ENCODE assay signal across 12 cellular contexts in the genomic region with DNA sequence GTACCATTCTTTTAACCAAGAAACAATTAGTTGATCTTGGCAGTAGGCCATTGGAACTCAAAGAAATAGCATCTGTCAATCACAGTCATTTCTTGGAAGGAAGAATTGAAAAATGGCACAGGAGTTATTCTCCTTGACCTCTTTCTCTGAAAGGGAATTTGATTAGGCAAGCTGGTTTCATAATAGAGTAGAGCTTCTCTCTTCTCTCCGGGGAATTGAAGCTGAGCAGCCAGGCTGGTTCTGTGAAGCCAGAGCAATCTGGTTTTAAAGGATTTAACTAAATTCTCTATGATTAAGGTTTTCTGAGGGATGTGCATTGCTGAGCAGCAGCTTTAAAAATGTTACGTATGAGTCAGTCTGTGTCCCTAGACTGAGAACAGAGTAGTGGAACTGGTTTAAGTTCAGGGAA.
DNase-seq lines count a peak whose midpoint lies in the region; ATAC-seq and TF ChIP-seq lines count a peak whose summit lies in the region.
"Had no signal": no experiment of that assay in that cellular context is flagged by ENCODE, and none has a peak within 500 bp of the region (broad histone marks: within the 10 kb centered on the region; RNA-seq: fewer than 3 reads in every experiment).

No MANE protein-coding gene starts in this region.

- TF ChIP-seq CTCF in KMS-11 (conservative IDR thresholded peaks at IDR 0.05; ENCODE audit: low read depth, low read length) (no peak), mammary epithelial cell (conservative IDR thresholded peaks at IDR 0.05 in 1 of 2, IDR thresholded peaks at IDR 0.05 in 1 of 2; ENCODE audit: extremely low read depth in 1 of 2, insufficient read depth in 1 of 2, low read depth in 1 of 2, low read length in 2 of 2) (no peak), right lobe of liver (IDR thresholded peaks at IDR 0.05) (no peak)

- H3K27ac Mint-ChIP-seq in activated T-helper 2 cell treated with anti-CD3 and anti-CD28 coated beads, Interferon-gamma antibody, Interleukin-2, Interleukin-4, amounts not matched to agents 10 μg/mL and 5 μg/mL and 100 μg/mL, durations not matched to agents 14 hours and 24 hours and 36 hours: no peak overlapping the region
- no peak overlapping the region for H3K27ac Mint-ChIP-seq in activated CD8-positive, alpha-beta T cell treated with anti-CD3 and anti-CD28 coated beads, Interleukin-2, amount 10 ng/mL, durations not matched to agents 7 days and 5 days
- H3K27ac Mint-ChIP-seq: stimulated activated naive CD8-positive, alpha-beta T cell treated with anti-CD3 and anti-CD28 coated beads, Interleukin-15, amount 100 ng/mL, for 72 hours had no signal

- H3K4me1 Mint-ChIP-seq in activated T-helper 2 cell treated with anti-CD3 and anti-CD28 coated beads, Interferon-gamma antibody, Interleukin-2, Interleukin-4, amounts not matched to agents 10 μg/mL and 5 μg/mL and 100 μg/mL, durations not matched to agents 14 hours and 24 hours and 36 hours (ENCODE audit: low read depth): no peaks in the 10 kb centered on the region
- H3K4me1 Mint-ChIP-seq in activated CD8-positive, alpha-beta T cell treated with anti-CD3 and anti-CD28 coated beads, Interleukin-2, amount 10 ng/mL, durations not matched to agents 7 days and 5 days (ENCODE audit: low read depth): no peaks in the 10 kb centered on the region
- H3K4me1 Mint-ChIP-seq: stimulated activated naive CD8-positive, alpha-beta T cell treated with anti-CD3 and anti-CD28 coated beads, Interleukin-15, amount 100 ng/mL, for 72 hours had no signal

- in situ Hi-C loops in mammary epithelial cell (cut with MboI; ENCODE audit: low sequenced_read_pairs in 2 of 2): loop anchor here in 1 of 2 donors (10.0 kb wide), 1 partner anchor 70 kb away; a partner anchor contains a TSS

- H3K79me2 ChIP-seq in KMS-11 (ENCODE audit: insufficient read depth, low read depth) (no peaks in the 10 kb centered on the region), mammary epithelial cell (ENCODE audit: insufficient read depth, low read length) (no peaks in the 10 kb centered on the region)

- H3K4me2 ChIP-seq in KMS-11: peak overlapping the region; percentile 1; the same call in 1 of the 2 replicates
- H3K4me2 ChIP-seq in mammary epithelial cell (ENCODE audit: insufficient read depth, low read depth, low read length): peak overlapping the region; percentile 13

- no peak overlapping the region for H3K4me3 ChIP-seq in KMS-11 (IDR thresholded peaks at IDR 0.05; ENCODE audit: insufficient read depth, low read depth, low read length)
- no peak overlapping the region for H3K4me3 ChIP-seq in mammary epithelial cell (replicated peaks in 1 of 3; ENCODE audit: insufficient read depth in 1 of 3, low read depth in 2 of 3, low read length in 3 of 3)
- no peak overlapping the region for H3K4me3 ChIP-seq in right lobe of liver
- H3K4me3 ChIP-seq: skin epidermis had no signal

- CTCF ChIA-PET in mammary epithelial cell (lab: Charles Lee; ENCODE audit: low non-redundant PET): interaction anchor here (0.7 kb wide), 1 partner anchor 9 kb away, joined by 3 read pairs; no protein-coding TSS in a partner anchor
- CTCF ChIA-PET in activated CD8-positive, alpha-beta T cell treated with anti-CD3 and anti-CD28 coated beads, Interleukin-2, amount 10 ng/mL, durations not matched to agents 7 days and 5 days (lab: Charles Lee): interaction anchor here (4.2 to 5.0 kb wide), 3 partner anchors 22 to 77 kb away, joined by 29 to 76 read pairs (median 31); no protein-coding TSS in a partner anchor

- H4K20me1 ChIP-seq in KMS-11 (ENCODE audit: insufficient read depth) (no peaks in the 10 kb centered on the region; the same call in 1 of the 2 replicates), mammary epithelial cell (ENCODE audit: insufficient read depth, low read length) (no peaks in the 10 kb centered on the region)

- no peaks in the 10 kb centered on the region for H3K9me3 Mint-ChIP-seq in activated T-helper 2 cell treated with anti-CD3 and anti-CD28 coated beads, Interferon-gamma antibody, Interleukin-2, Interleukin-4, amounts not matched to agents 10 μg/mL and 5 μg/mL and 100 μg/mL, durations not matched to agents 14 hours and 24 hours and 36 hours
- no peaks in the 10 kb centered on the region for H3K9me3 Mint-ChIP-seq in activated CD8-positive, alpha-beta T cell treated with anti-CD3 and anti-CD28 coated beads, Interleukin-2, amount 10 ng/mL, durations not matched to agents 7 days and 5 days (ENCODE audit: insufficient read depth)
- H3K9me3 Mint-ChIP-seq: stimulated activated naive CD8-positive, alpha-beta T cell treated with anti-CD3 and anti-CD28 coated beads, Interleukin-15, amount 100 ng/mL, for 72 hours had no signal

- DNase-seq in AG08396 (ENCODE audit: low spot score) (peak; percentile 21), mammary epithelial cell (peak; percentile 65), right lobe of liver (no peak)
- DNase-seq in activated T-helper 2 cell treated with anti-CD3 and anti-CD28 coated beads, Interferon-gamma antibody, Interleukin-2, Interleukin-4, amounts not matched to agents 10 μg/mL and 5 μg/mL and 100 μg/mL, durations not matched to agents 14 hours and 24 hours and 36 hours (ENCODE audit: low spot score): no peak
- no peak for DNase-seq in activated T-cell treated with anti-CD3 and anti-CD28 coated beads, Interleukin-2, amount 50 U/mL, for 48 hours
- no peak for DNase-seq in activated CD8-positive, alpha-beta T cell treated with anti-CD3 and anti-CD28 coated beads, Interleukin-2, amount 10 ng/mL, durations not matched to agents 7 days and 5 days
- DNase-seq: stimulated activated naive CD8-positive, alpha-beta T cell treated with anti-CD3 and anti-CD28 coated beads, Interleukin-15, amount 100 ng/mL, for 72 hours had no signal

- H3K36me3 ChIP-seq in KMS-11 (ENCODE audit: insufficient read depth) (no peaks in the 10 kb centered on the region), mammary epithelial cell (ENCODE audit: insufficient read depth, low read length) (no peaks in the 10 kb centered on the region), right lobe of liver (no peaks in the 10 kb centered on the region)

- H3K27ac ChIP-seq in KMS-11 (no peak overlapping the region), mammary epithelial cell (ENCODE audit: insufficient read depth, low read depth, low read length) (no peak overlapping the region), right lobe of liver (no peak overlapping the region)

- POLR2A ChIA-PET in activated CD8-positive, alpha-beta T cell treated with anti-CD3 and anti-CD28 coated beads, Interleukin-2, amount 10 ng/mL, durations not matched to agents 7 days and 5 days (lab: Charles Lee): interaction anchor here (1.3 kb wide), 1 partner anchor 76 kb away, joined by 3 read pairs; no protein-coding TSS in a partner anchor

- H3K4me3 Mint-ChIP-seq in activated T-helper 2 cell treated with anti-CD3 and anti-CD28 coated beads, Interferon-gamma antibody, Interleukin-2, Interleukin-4, amounts not matched to agents 10 μg/mL and 5 μg/mL and 100 μg/mL, durations not matched to agents 14 hours and 24 hours and 36 hours (ENCODE audit: low read depth): no peak overlapping the region
- no peak overlapping the region for H3K4me3 Mint-ChIP-seq in activated CD8-positive, alpha-beta T cell treated with anti-CD3 and anti-CD28 coated beads, Interleukin-2, amount 10 ng/mL, durations not matched to agents 7 days and 5 days
- H3K4me3 Mint-ChIP-seq: stimulated activated naive CD8-positive, alpha-beta T cell treated with anti-CD3 and anti-CD28 coated beads, Interleukin-15, amount 100 ng/mL, for 72 hours had no signal

- no peak for TF ChIP-seq POLR2A in right lobe of liver (IDR thresholded peaks at IDR 0.05)

- dilution Hi-C loops in mammary epithelial cell (cut with HindIII; ENCODE audit: low sequenced_read_pairs): loop anchor here (5.0 kb wide), 1 partner anchor 83 kb away; no protein-coding TSS in a partner anchor

- no peaks in the 10 kb centered on the region for H3K27me3 Mint-ChIP-seq in activated T-helper 2 cell treated with anti-CD3 and anti-CD28 coated beads, Interferon-gamma antibody, Interleukin-2, Interleukin-4, amounts not matched to agents 10 μg/mL and 5 μg/mL and 100 μg/mL, durations not matched to agents 14 hours and 24 hours and 36 hours (ENCODE audit: low read depth)
- no peaks in the 10 kb centered on the region for H3K27me3 Mint-ChIP-seq in activated CD8-positive, alpha-beta T cell treated with anti-CD3 and anti-CD28 coated beads, Interleukin-2, amount 10 ng/mL, durations not matched to agents 7 days and 5 days (ENCODE audit: low read depth)
- H3K27me3 Mint-ChIP-seq: stimulated activated naive CD8-positive, alpha-beta T cell treated with anti-CD3 and anti-CD28 coated beads, Interleukin-15, amount 100 ng/mL, for 72 hours had no signal

- H3K27me3 ChIP-seq in KMS-11 (ENCODE audit: insufficient read depth, low read depth) (no peaks in the 10 kb centered on the region), mammary epithelial cell (ENCODE audit: insufficient read depth, low read length) (no peaks in the 10 kb centered on the region), right lobe of liver (no peaks in the 10 kb centered on the region)

- intact Hi-C loops in mammary epithelial cell (cut with micrococcal nuclease): loop anchor here (5.0 kb wide), 1 partner anchor 177 kb away; no protein-coding TSS in a partner anchor
- intact Hi-C loops in right lobe of liver (cut with DNase I): loop anchor here (5.0 to 10.0 kb wide), 2 partner anchors 78 to 80 kb away; no protein-coding TSS in a partner anchor
- intact Hi-C loops in activated T-helper 2 cell treated with anti-CD3 and anti-CD28 coated beads, Interferon-gamma antibody, Interleukin-2, Interleukin-4, amounts not matched to agents 10 μg/mL and 5 μg/mL and 100 μg/mL, durations not matched to agents 14 hours and 24 hours and 36 hours (cut with micrococcal nuclease): no loop called here

- H3K9me3 ChIP-seq in mammary epithelial cell (replicated peaks; ENCODE audit: insufficient read depth, low read length) (no peaks in the 10 kb centered on the region), right lobe of liver (no peaks in the 10 kb centered on the region)

- H3K9ac ChIP-seq in KMS-11: no peak overlapping the region
- no peak overlapping the region for H3K9ac ChIP-seq in mammary epithelial cell (ENCODE audit: insufficient read depth, low read length)

- ATAC-seq in right lobe of liver (peak; percentile 51 to 70 (median 56)), GM21786 (IDR thresholded peaks at IDR 0.05; ENCODE audit: unreplicated experiment) (no peak)
- ATAC-seq in activated CD8-positive, alpha-beta T cell treated with anti-CD3 and anti-CD28 coated beads, Interleukin-2, amount 10 ng/mL, durations not matched to agents 7 days and 5 days: no peak
- ATAC-seq: activated CD4-positive, CD25-positive, alpha-beta regulatory T cell treated with anti-CD3 and anti-CD28 coated beads, Interleukin-2, amount 50 U/mL, for 24 hours; HCT116; stimulated activated naive CD8-positive, alpha-beta T cell treated with anti-CD3 and anti-CD28 coated beads, Interleukin-15, amount 100 ng/mL, for 72 hours had no signal

- no TSS peak for BruUV-seq in mammary epithelial cell (replicated peaks; lab: Mats Ljungman, UMichigan)

- no peaks in the 10 kb centered on the region for H3K36me3 Mint-ChIP-seq in activated T-helper 2 cell treated with anti-CD3 and anti-CD28 coated beads, Interferon-gamma antibody, Interleukin-2, Interleukin-4, amounts not matched to agents 10 μg/mL and 5 μg/mL and 100 μg/mL, durations not matched to agents 14 hours and 24 hours and 36 hours (ENCODE audit: low read depth)
- no peaks in the 10 kb centered on the region for H3K36me3 Mint-ChIP-seq in activated CD8-positive, alpha-beta T cell treated with anti-CD3 and anti-CD28 coated beads, Interleukin-2, amount 10 ng/mL, durations not matched to agents 7 days and 5 days (ENCODE audit: low read depth)

- no peak overlapping the region for H2AFZ ChIP-seq in KMS-11 (ENCODE audit: low read depth)
- H2AFZ ChIP-seq in mammary epithelial cell (ENCODE audit: low read depth, low read length): no peak overlapping the region

- 49% methylated on average over 2 of the region's 2 CpGs for WGBS in mammary epithelial cell (ENCODE audit: low coverage, missing lambda C conversion rate)
- WGBS in right lobe of liver (ENCODE audit: insufficient coverage, low coverage, low lambda C conversion rate, missing lambda C conversion rate): 30% methylated on average over 2 of the region's 2 CpGs

- H3K4me1 ChIP-seq in KMS-11 (ENCODE audit: low read depth, poor library complexity, severe bottlenecking): peaks cover 34% of the 10 kb centered on the region
- peaks cover 6% of the 10 kb centered on the region for H3K4me1 ChIP-seq in mammary epithelial cell (ENCODE audit: insufficient read depth, low read length)
- H3K4me1 ChIP-seq in right lobe of liver: no peaks in the 10 kb centered on the region

Comparison
In these comparisons a context has a peak if more than half of its experiments do, and no peak if none do; other contexts are left out.
1. DNase-seq: peak in AG08396 (single experiment) and mammary epithelial cell (single experiment); none in right lobe of liver (0 of 3), activated T-helper 2 cell treated with anti-CD3 and anti-CD28 coated beads, Interferon-gamma antibody, Interleukin-2, Interleukin-4, amounts not matched to agents 10 μg/mL and 5 μg/mL and 100 μg/mL, durations not matched to agents 14 hours and 24 hours and 36 hours (single experiment), activated T-cell treated with anti-CD3 and anti-CD28 coated beads, Interleukin-2, amount 50 U/mL, for 48 hours (0 of 2) and activated CD8-positive, alpha-beta T cell treated with anti-CD3 and anti-CD28 coated beads, Interleukin-2, amount 10 ng/mL, durations not matched to agents 7 days and 5 days (single experiment).
2. ATAC-seq: peak in right lobe of liver (4 of 4); none in GM21786 (single experiment) and activated CD8-positive, alpha-beta T cell treated with anti-CD3 and anti-CD28 coated beads, Interleukin-2, amount 10 ng/mL, durations not matched to agents 7 days and 5 days (single experiment).